25 cellular contexts compared by ENCODE assay signal in genomic region chr5:15260347-15261278, GRCh38.
DNase-seq lines count a peak whose midpoint lies in the region; ATAC-seq and TF ChIP-seq lines count a peak whose summit lies in the region.
"Had no signal": no experiment of that assay in that cellular context is flagged by ENCODE, and none has a peak within 500 bp of the region (broad histone marks: within the 10 kb centered on the region; RNA-seq: fewer than 3 reads in every experiment).

No MANE protein-coding gene starts in this region.

- POLR2A ChIA-PET in CD8-positive, alpha-beta memory T cell (lab: Charles Lee): no interaction called here
- POLR2A ChIA-PET in PC-9 (lab: Charles Lee; ENCODE audit: unreplicated experiment): no interaction called here

- no peak overlapping the region for H2BK120ac ChIP-seq in H9 (ENCODE audit: low read depth, low read length, poor library complexity, severe bottlenecking)

- no peak overlapping the region for H2BK15ac ChIP-seq in H9 (ENCODE audit: low read depth, low read length)

- H4K8ac ChIP-seq in H9 (replicated peaks; ENCODE audit: insufficient read length, low read depth, low read length): no peak overlapping the region

- no peaks in the 10 kb centered on the region for H3K36me3 Mint-ChIP-seq in chondrocyte (ENCODE audit: low read depth)
- H3K36me3 Mint-ChIP-seq in osteocyte (ENCODE audit: unreplicated experiment): no peaks in the 10 kb centered on the region
- H3K36me3 Mint-ChIP-seq in CD8-positive, alpha-beta memory T cell: peaks cover 0 to 1% (median 0%) of the 10 kb centered on the region in 3 donors
- no peaks in the 10 kb centered on the region for H3K36me3 Mint-ChIP-seq in H9 (ENCODE audit: insufficient read depth in 1 of 3, low read depth in 3 of 3)

- H3K27me3 ChIP-seq in CD8-positive, alpha-beta memory T cell (ENCODE audit: insufficient read depth, low read length, poor library complexity, severe bottlenecking): no peaks in the 10 kb centered on the region
- H3K27me3 ChIP-seq in H9 (ENCODE audit: insufficient read depth, low read length) (no peaks in the 10 kb centered on the region), PC-9 (ENCODE audit: insufficient read depth, low read depth) (peaks cover 8% of the 10 kb centered on the region; the same call in 1 of the 2 replicates)
- H3K27me3 ChIP-seq: BLaER1 treated with 17β-estradiol and CSF1 and Interleukin-3, amounts not matched to agents 10 nM and 100 nM had no signal

- H3K4ac ChIP-seq in H9 (ENCODE audit: low read depth, low read length): no peak overlapping the region

- H3K27ac Mint-ChIP-seq in chondrocyte (ENCODE audit: unreplicated experiment): peak overlapping the region; percentile 43
- peak overlapping the region; percentile 25 for H3K27ac Mint-ChIP-seq in osteocyte (ENCODE audit: unreplicated experiment)
- H3K27ac Mint-ChIP-seq in CD8-positive, alpha-beta memory T cell: no peak overlapping the region
- H3K27ac Mint-ChIP-seq in H9: no peak overlapping the region
- H3K27ac Mint-ChIP-seq: activated B cell treated with CpG ODN at 0.5 μM for 24 hours; activated CD4-positive, alpha-beta memory T cell treated with anti-CD3 and anti-CD28 coated beads, Interleukin-2, amount 10 ng/mL, durations not matched to agents 7 days and 5 days had no signal

- no peak overlapping the region for H3K9ac ChIP-seq in H9 (ENCODE audit: extremely low read depth, insufficient read length, low read length)
- H3K9ac ChIP-seq: BLaER1 treated with 17β-estradiol and CSF1 and Interleukin-3, amounts not matched to agents 10 nM and 100 nM had no signal

- no peaks in the 10 kb centered on the region for H3K23me2 ChIP-seq in H9 (ENCODE audit: insufficient read length, low read depth, low read length, poor library complexity, severe bottlenecking)

- H3K18ac ChIP-seq in H9 (ENCODE audit: insufficient read length, low read depth, low read length): no peak overlapping the region

- no peak overlapping the region for H3K27ac ChIP-seq in CD8-positive, alpha-beta memory T cell (ENCODE audit: low read depth, low read length)
- H3K27ac ChIP-seq in H9 (ENCODE audit: insufficient read length, low read depth, low read length): no peak overlapping the region
- no peak overlapping the region for H3K27ac ChIP-seq in PC-9
- H3K27ac ChIP-seq: A549; BLaER1 treated with 17β-estradiol and CSF1 and Interleukin-3, amounts not matched to agents 10 nM and 100 nM had no signal

- no peak overlapping the region for H3K14ac ChIP-seq in H9 (ENCODE audit: insufficient read depth, low read length)

- peak overlapping the region; percentile 48 for H3K4me3 Mint-ChIP-seq in chondrocyte (ENCODE audit: unreplicated experiment)
- H3K4me3 Mint-ChIP-seq in osteocyte (ENCODE audit: unreplicated experiment): peak overlapping the region; percentile 33
- H3K4me3 Mint-ChIP-seq in CD8-positive, alpha-beta memory T cell: no peak overlapping the region
- no peak overlapping the region for H3K4me3 Mint-ChIP-seq in H9
- H3K4me3 Mint-ChIP-seq: activated B cell treated with CpG ODN at 0.5 μM for 24 hours; activated CD4-positive, alpha-beta memory T cell treated with anti-CD3 and anti-CD28 coated beads, Interleukin-2, amount 10 ng/mL, durations not matched to agents 7 days and 5 days had no signal

- no CpG with 5 or more reads among the region's 7 CpGs for WGBS in H9 (ENCODE audit: extremely low coverage, insufficient read length, low lambda C conversion rate)

- H2BK5ac ChIP-seq in H9 (ENCODE audit: insufficient read length, low read length): no peak overlapping the region

- H3K4me2 ChIP-seq in H9 (ENCODE audit: insufficient read depth, insufficient read length, low read length) (no peak overlapping the region), PC-9 (no peak overlapping the region)
- H3K4me2 ChIP-seq: A549 had no signal

- TF ChIP-seq CTCF in chondrocyte (IDR thresholded peaks at IDR 0.05): no peak
- TF ChIP-seq CTCF in osteocyte (IDR thresholded peaks at IDR 0.05): no peak
- TF ChIP-seq CTCF in H9 (conservative IDR thresholded peaks at IDR 0.05): no peak
- TF ChIP-seq CTCF in PC-9 (conservative IDR thresholded peaks at IDR 0.05): no peak

- H3T11ph ChIP-seq in H9 (ENCODE audit: low read length): no peak overlapping the region

- no peaks in the 10 kb centered on the region for H3K9me2 ChIP-seq in PC-9 (ENCODE audit: insufficient read depth)

- H2AFZ ChIP-seq in H9 (ENCODE audit: low read length) (no peak overlapping the region), PC-9 (no peak overlapping the region)

- no peaks in the 10 kb centered on the region for H3F3A ChIP-seq in PC-9 (ENCODE audit: insufficient read depth, low read depth)

- H3K79me2 ChIP-seq in H9 (ENCODE audit: insufficient read depth, low read length) (no peaks in the 10 kb centered on the region), PC-9 (ENCODE audit: low read depth) (no peaks in the 10 kb centered on the region)

- H3K4me1 Mint-ChIP-seq in chondrocyte (ENCODE audit: low read depth): peaks cover 39% of the 10 kb centered on the region
- peaks cover 34% of the 10 kb centered on the region for H3K4me1 Mint-ChIP-seq in osteocyte (ENCODE audit: unreplicated experiment)
- H3K4me1 Mint-ChIP-seq in CD8-positive, alpha-beta memory T cell: no peaks in the 10 kb centered on the region
- H3K4me1 Mint-ChIP-seq in H9: peaks cover 8 to 10% of the 10 kb centered on the region in 2 experiments
- H3K4me1 Mint-ChIP-seq: activated B cell treated with CpG ODN at 0.5 μM for 24 hours; activated CD4-positive, alpha-beta memory T cell treated with anti-CD3 and anti-CD28 coated beads, Interleukin-2, amount 10 ng/mL, durations not matched to agents 7 days and 5 days had no signal

- peaks cover 2% of the 10 kb centered on the region for H3K27me3 Mint-ChIP-seq in chondrocyte (ENCODE audit: low read depth)
- H3K27me3 Mint-ChIP-seq in osteocyte (ENCODE audit: unreplicated experiment): peaks cover 3% of the 10 kb centered on the region
- H3K27me3 Mint-ChIP-seq in CD8-positive, alpha-beta memory T cell: no peaks in the 10 kb centered on the region
- no peaks in the 10 kb centered on the region; the same call in 1 of the 2 replicates for H3K27me3 Mint-ChIP-seq in H9 (ENCODE audit: low read depth)
- H3K27me3 Mint-ChIP-seq: activated B cell treated with CpG ODN at 0.5 μM for 24 hours; activated CD4-positive, alpha-beta memory T cell treated with anti-CD3 and anti-CD28 coated beads, Interleukin-2, amount 10 ng/mL, durations not matched to agents 7 days and 5 days had no signal

- no peak overlapping the region for H3K56ac ChIP-seq in H9 (ENCODE audit: insufficient read length, low read depth, low read length)

- H3K23ac ChIP-seq in H9 (ENCODE audit: insufficient read length, low read depth, low read length): no peak overlapping the region

- no peaks in the 10 kb centered on the region for H3K36me3 ChIP-seq in CD8-positive, alpha-beta memory T cell (ENCODE audit: insufficient read depth, low read length)
- H3K36me3 ChIP-seq in PC-9 (ENCODE audit: low read depth): no peaks in the 10 kb centered on the region
- H3K36me3 ChIP-seq: BLaER1 treated with 17β-estradiol and CSF1 and Interleukin-3, amounts not matched to agents 10 nM and 100 nM had no signal

- H3K9me3 ChIP-seq in CD8-positive, alpha-beta memory T cell (ENCODE audit: low read length): no peaks in the 10 kb centered on the region
- H3K9me3 ChIP-seq in H9 (ENCODE audit: control insufficient read depth, low read depth, low read length): no peaks in the 10 kb centered on the region
- H3K9me3 ChIP-seq in PC-9 (ENCODE audit: insufficient read depth, low read depth): no peaks in the 10 kb centered on the region
- H3K9me3 ChIP-seq: A549; BLaER1 treated with 17β-estradiol and CSF1 and Interleukin-3, amounts not matched to agents 10 nM and 100 nM had no signal

- BruUV-seq in PC-9 (replicated peaks; lab: Mats Ljungman, UMichigan): no TSS peak

- H3K4me1 ChIP-seq in CD8-positive, alpha-beta memory T cell (ENCODE audit: insufficient read depth, low read length): no peaks in the 10 kb centered on the region
- 0 out of 2 replicates have a peak, but pooled peaks cover 5% of the 10 kb centered on the region for H3K4me1 ChIP-seq in H9 (ENCODE audit: insufficient read depth, low read length)
- H3K4me1 ChIP-seq in PC-9 (replicated peaks; ENCODE audit: insufficient read depth): no peaks in the 10 kb centered on the region
- H3K4me1 ChIP-seq: A549 had no signal

- no peak overlapping the region for H2BK20ac ChIP-seq in H9 (ENCODE audit: low read depth, low read length, poor library complexity, severe bottlenecking)

- peak; percentile 58 to 68 for ATAC-seq in left cardiac atrium
- ATAC-seq: A549, GM12878, left lobe of liver had no signal

- DNase-seq in AG20443 (ENCODE audit: low spot score) (peak; percentile 37), chondrocyte (ENCODE audit: low spot score) (no peak), left cardiac atrium (no peak), osteocyte (ENCODE audit: extremely low spot score, unreplicated experiment) (no peak), H9 (no peak), activated gamma-delta T cell (lab: John Stamatoyannopoulos, UW) (no peak), PC-9 (no peak)
- no peak for DNase-seq in CD8-positive, alpha-beta memory T cell
- DNase-seq: activated B cell treated with CpG ODN at 0.5 μM for 24 hours; activated CD4-positive, alpha-beta memory T cell treated with anti-CD3 and anti-CD28 coated beads, Interleukin-2, amount 10 ng/mL, durations not matched to agents 7 days and 5 days; activated gamma-delta T cell treated with Interleukin-2 at 50 U/mL for 16 hours; activated T-cell treated with anti-CD3 and anti-CD28 coated beads for 4 hours; KG1; MV-4-11; NCI-H2029 treated with DMSO at 0.1 percent for 48 hours; NCI-H510A treated with DMSO at 0.1 percent for 48 hours; nucleus accumbens; RPMI8226; stimulated activated CD4-positive, alpha-beta T cell treated with anti-CD3 and anti-CD28 coated beads, Interleukin-15, amount 100 ng/mL, for 24 hours; substantia nigra; T1000 had no signal

- H4K20me1 ChIP-seq in H9 (ENCODE audit: control insufficient read depth, insufficient read depth, insufficient read length) (no peaks in the 10 kb centered on the region), PC-9 (ENCODE audit: insufficient read depth) (no peaks in the 10 kb centered on the region)
- H4K20me1 ChIP-seq: BLaER1 treated with 17β-estradiol and CSF1 and Interleukin-3, amounts not matched to agents 10 nM and 100 nM had no signal

- intact Hi-C loops in left cardiac atrium (cut with DNase I) (no loop called here), PC-9 (cut with micrococcal nuclease; ENCODE audit: unreplicated experiment) (no loop called here)

- H2BK12ac ChIP-seq in H9 (ENCODE audit: insufficient read length, low read depth, low read length): no peak overlapping the region

- H4K91ac ChIP-seq in H9 (ENCODE audit: insufficient read length, low read depth, low read length): no peak overlapping the region

- H4K5ac ChIP-seq in H9 (ENCODE audit: insufficient read length, low read depth, low read length): no peak overlapping the region

- CTCF ChIA-PET in CD8-positive, alpha-beta memory T cell (lab: Charles Lee): interaction anchor here (0.9 kb wide), 1 partner anchor 21 kb away, joined by 3 read pairs; no protein-coding TSS in a partner anchor
- CTCF ChIA-PET in PC-9 (lab: Charles Lee): no interaction called here

- H3K9me3 Mint-ChIP-seq in chondrocyte (ENCODE audit: low read depth) (no peaks in the 10 kb centered on the region), osteocyte (ENCODE audit: unreplicated experiment) (no peaks in the 10 kb centered on the region), H9 (no peaks in the 10 kb centered on the region)
- H3K9me3 Mint-ChIP-seq in CD8-positive, alpha-beta memory T cell: peaks cover 0 to 11% (median 2%) of the 10 kb centered on the region in 5 donors
- H3K9me3 Mint-ChIP-seq: activated CD4-positive, alpha-beta memory T cell treated with anti-CD3 and anti-CD28 coated beads, Interleukin-2, amount 10 ng/mL, durations not matched to agents 7 days and 5 days had no signal

- H3K79me1 ChIP-seq in H9 (ENCODE audit: insufficient read depth, low read depth, low read length, poor library complexity, severe bottlenecking): no peaks in the 10 kb centered on the region

- H2AK5ac ChIP-seq in H9 (ENCODE audit: insufficient read length, low read length): no peak overlapping the region

- no peak overlapping the region for H3K4me3 ChIP-seq in CD8-positive, alpha-beta memory T cell (ENCODE audit: low read length)
- no peak overlapping the region for H3K4me3 ChIP-seq in PC-9
- H3K4me3 ChIP-seq: A549; BLaER1 treated with 17β-estradiol and CSF1 and Interleukin-3, amounts not matched to agents 10 nM and 100 nM; GM12878 had no signal

Comparison
In these comparisons a context has a peak if more than half of its experiments do, and no peak if none do; other contexts are left out.
1. H3K27ac Mint-ChIP-seq: peak in chondrocyte (single experiment) and osteocyte (single experiment); none in CD8-positive, alpha-beta memory T cell (0 of 8) and H9 (0 of 3).
2. H3K4me3 Mint-ChIP-seq: peak in chondrocyte (single experiment) and osteocyte (single experiment); none in CD8-positive, alpha-beta memory T cell (0 of 7) and H9 (0 of 2).